In the genomic region with DNA sequence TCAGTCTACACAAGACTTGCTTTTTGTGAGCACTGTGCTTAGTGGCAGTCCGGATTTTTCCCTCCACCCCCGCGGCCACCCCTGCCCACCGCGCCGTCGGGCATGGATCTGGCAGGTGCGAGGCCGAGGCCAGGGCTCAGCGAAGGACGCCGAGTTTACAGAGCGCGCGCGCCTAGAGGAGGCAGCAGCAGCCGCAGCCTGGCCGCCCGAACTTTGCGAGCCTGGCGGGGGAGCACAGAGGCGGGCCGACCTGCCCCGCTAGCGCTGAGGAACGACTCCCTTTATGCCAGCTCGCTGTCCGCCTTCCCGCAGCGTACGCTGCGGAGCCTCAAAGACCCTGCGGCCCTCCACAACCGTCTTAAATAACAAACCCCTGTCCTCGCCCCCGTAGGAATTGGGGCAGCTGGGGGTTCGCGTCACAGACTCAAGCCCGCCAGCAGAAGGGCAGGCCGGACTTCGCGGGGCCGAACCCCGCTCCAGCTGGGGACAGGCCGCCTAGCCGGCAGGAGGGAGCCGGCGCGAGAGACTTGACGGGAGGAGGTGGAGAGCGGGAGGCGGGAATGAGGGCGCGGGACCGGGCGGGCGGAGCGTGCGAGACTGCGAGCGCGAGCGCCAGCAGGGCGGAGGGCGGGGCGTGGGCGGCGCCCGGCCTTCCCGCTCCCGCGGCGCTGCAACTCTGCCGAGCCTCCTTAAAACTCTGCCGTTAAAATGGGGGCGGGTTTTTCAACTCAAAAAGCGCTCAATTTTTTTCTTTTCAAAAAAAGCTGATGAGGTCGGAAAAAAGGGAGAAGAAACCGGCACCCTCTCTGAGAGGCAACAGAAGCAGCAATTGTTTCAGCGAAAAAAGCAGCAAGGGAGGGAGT, we compare ENCODE assay signal across 1 cellular context.
A peak's percentile ranks its signal among the peaks of the same experiment; 100 is the strongest.
TF ChIP-seq lines count a peak whose summit lies in the region.

No MANE protein-coding gene starts in this region.

TF ChIP-seq in HepG2, 621 proteins besides CTCF, POLR2A, EP300 and RAD21 (continued from another document and continues in another):
- peak; percentile 76 for TF ChIP-seq ZNF18 (CRISPR knock-in tag; IDR thresholded peaks at IDR 0.05; ENCODE audit: insufficient replicate concordance)
- no peak; the same call in 1 of the 2 replicates for TF ChIP-seq JDP2 (CRISPR knock-in tag; IDR thresholded peaks at IDR 0.05; ENCODE audit: borderline replicate concordance)
- peak; percentile 81 for TF ChIP-seq REPIN1 (CRISPR knock-in tag; IDR thresholded peaks at IDR 0.05; ENCODE audit: borderline replicate concordance, low read depth)
- TF ChIP-seq, protein P1, sequence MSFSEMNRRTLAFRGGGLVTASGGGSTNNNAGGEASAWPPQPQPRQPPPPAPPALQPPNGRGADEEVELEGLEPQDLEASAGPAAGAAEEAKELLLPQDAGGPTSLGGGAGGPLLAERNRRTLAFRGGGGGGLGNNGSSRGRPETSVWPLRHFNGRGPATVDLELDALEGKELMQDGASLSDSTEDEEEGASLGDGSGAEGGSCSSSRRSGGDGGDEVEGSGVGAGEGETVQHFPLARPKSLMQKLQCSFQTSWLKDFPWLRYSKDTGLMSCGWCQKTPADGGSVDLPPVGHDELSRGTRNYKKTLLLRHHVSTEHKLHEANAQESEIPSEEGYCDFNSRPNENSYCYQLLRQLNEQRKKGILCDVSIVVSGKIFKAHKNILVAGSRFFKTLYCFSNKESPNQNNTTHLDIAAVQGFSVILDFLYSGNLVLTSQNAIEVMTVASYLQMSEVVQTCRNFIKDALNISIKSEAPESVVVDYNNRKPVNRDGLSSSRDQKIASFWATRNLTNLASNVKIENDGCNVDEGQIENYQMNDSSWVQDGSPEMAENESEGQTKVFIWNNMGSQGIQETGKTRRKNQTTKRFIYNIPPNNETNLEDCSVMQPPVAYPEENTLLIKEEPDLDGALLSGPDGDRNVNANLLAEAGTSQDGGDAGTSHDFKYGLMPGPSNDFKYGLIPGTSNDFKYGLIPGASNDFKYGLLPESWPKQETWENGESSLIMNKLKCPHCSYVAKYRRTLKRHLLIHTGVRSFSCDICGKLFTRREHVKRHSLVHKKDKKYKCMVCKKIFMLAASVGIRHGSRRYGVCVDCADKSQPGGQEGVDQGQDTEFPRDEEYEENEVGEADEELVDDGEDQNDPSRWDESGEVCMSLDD (CRISPR knock-in tag; IDR thresholded peaks at IDR 0.05; ENCODE audit: borderline replicate concordance) = no peak
- TF ChIP-seq RXRB (CRISPR knock-in tag; IDR thresholded peaks at IDR 0.05; ENCODE audit: borderline replicate concordance) = no peak
- no peak for TF ChIP-seq SNAPC4 (CRISPR knock-in tag; IDR thresholded peaks at IDR 0.05)
- no peak for TF ChIP-seq NR2F1 (CRISPR knock-in tag; IDR thresholded peaks at IDR 0.05)
- no peak for TF ChIP-seq RFX3 (CRISPR knock-in tag; IDR thresholded peaks at IDR 0.05)
- no peak for TF ChIP-seq RORA (CRISPR knock-in tag; IDR thresholded peaks at IDR 0.05)
- TF ChIP-seq ZNF646 (CRISPR knock-in tag; IDR thresholded peaks at IDR 0.05) = no peak
- no peak for TF ChIP-seq ZNF264 (CRISPR knock-in tag; IDR thresholded peaks at IDR 0.05)
- TF ChIP-seq, protein P2, sequence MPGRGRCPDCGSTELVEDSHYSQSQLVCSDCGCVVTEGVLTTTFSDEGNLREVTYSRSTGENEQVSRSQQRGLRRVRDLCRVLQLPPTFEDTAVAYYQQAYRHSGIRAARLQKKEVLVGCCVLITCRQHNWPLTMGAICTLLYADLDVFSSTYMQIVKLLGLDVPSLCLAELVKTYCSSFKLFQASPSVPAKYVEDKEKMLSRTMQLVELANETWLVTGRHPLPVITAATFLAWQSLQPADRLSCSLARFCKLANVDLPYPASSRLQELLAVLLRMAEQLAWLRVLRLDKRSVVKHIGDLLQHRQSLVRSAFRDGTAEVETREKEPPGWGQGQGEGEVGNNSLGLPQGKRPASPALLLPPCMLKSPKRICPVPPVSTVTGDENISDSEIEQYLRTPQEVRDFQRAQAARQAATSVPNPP (CRISPR knock-in tag; IDR thresholded peaks at IDR 0.05) = peak; percentile 87; the same call in 1 of the 2 replicates
- TF ChIP-seq ZNF260 (CRISPR knock-in tag; IDR thresholded peaks at IDR 0.05; ENCODE audit: borderline replicate concordance, low read depth) = no peak
- 0 out of 2 replicates have a peak, but pooled peaks have one; percentile 51 for TF ChIP-seq ZNF33A (CRISPR knock-in tag; IDR thresholded peaks at IDR 0.05; ENCODE audit: borderline replicate concordance)
- TF ChIP-seq KLF15 (CRISPR knock-in tag; IDR thresholded peaks at IDR 0.05; ENCODE audit: borderline replicate concordance) = no peak
- no peak for TF ChIP-seq SIX1 (CRISPR knock-in tag; IDR thresholded peaks at IDR 0.05; ENCODE audit: borderline replicate concordance)
- TF ChIP-seq DBP (CRISPR knock-in tag; IDR thresholded peaks at IDR 0.05; ENCODE audit: not compliant biosample characterization) = no peak
- peak; percentile 85 for TF ChIP-seq PTBP1 (IDR thresholded peaks at IDR 0.05; ENCODE audit: low read depth, low read length, poor library complexity, severe bottlenecking)
- TF ChIP-seq MED13 (CRISPR knock-in tag; IDR thresholded peaks at IDR 0.05) = no peak; the same call in 1 of the 2 replicates
- no peak for TF ChIP-seq NCOR1 (IDR thresholded peaks at IDR 0.05; ENCODE audit: borderline replicate concordance, low read length)
- no peak for TF ChIP-seq JUND (CRISPR knock-in tag; IDR thresholded peaks at IDR 0.05)
- peak; percentile 74; the same call in 1 of the 2 replicates for TF ChIP-seq GFI1 (CRISPR knock-in tag; IDR thresholded peaks at IDR 0.05; ENCODE audit: borderline replicate concordance)
- no peak for TF ChIP-seq SNRNP70 (IDR thresholded peaks at IDR 0.05; ENCODE audit: low read depth, low read length)
- TF ChIP-seq MIXL1 (CRISPR knock-in tag; IDR thresholded peaks at IDR 0.05) = peak; percentile 29; the same call in 1 of the 2 replicates
- no peak for TF ChIP-seq SUZ12 (IDR thresholded peaks at IDR 0.05; ENCODE audit: low read depth, low read length)
- TF ChIP-seq ZNF569 (CRISPR knock-in tag; IDR thresholded peaks at IDR 0.05; ENCODE audit: borderline replicate concordance) = no peak
- peak; percentile 84 for TF ChIP-seq RBFOX2 (IDR thresholded peaks at IDR 0.05; ENCODE audit: low read depth, low read length)
- no peak for TF ChIP-seq ZNF776 (CRISPR knock-in tag; IDR thresholded peaks at IDR 0.05)
- peak; percentile 23; the same call in 1 of the 2 replicates for TF ChIP-seq TOPORS (CRISPR knock-in tag; IDR thresholded peaks at IDR 0.05)
- no peak for TF ChIP-seq TP53 (CRISPR knock-in tag; conservative IDR thresholded peaks at IDR 0.05)
- TF ChIP-seq ZNF775 (CRISPR knock-in tag; IDR thresholded peaks at IDR 0.05; ENCODE audit: borderline replicate concordance) = peak; percentile 49; the same call in 1 of the 2 replicates
- no peak for TF ChIP-seq ZNF44 (CRISPR knock-in tag; IDR thresholded peaks at IDR 0.05)
- no peak for TF ChIP-seq ZNF564 (CRISPR knock-in tag; IDR thresholded peaks at IDR 0.05)
- TF ChIP-seq CHCHD3 (CRISPR knock-in tag; IDR thresholded peaks at IDR 0.05) = no peak
- TF ChIP-seq GATAD2A (CRISPR knock-in tag; IDR thresholded peaks at IDR 0.05) = no peak
- no peak for TF ChIP-seq NR2F6 (IDR thresholded peaks at IDR 0.05)
- no peak for TF ChIP-seq NR2F6 (CRISPR knock-in tag; IDR thresholded peaks at IDR 0.05)
- TF ChIP-seq ZMAT3 (CRISPR knock-in tag; conservative IDR thresholded peaks at IDR 0.05) = peak; percentile 46; the same call in 1 of the 2 replicates
- TF ChIP-seq TCF7L2 (IDR thresholded peaks at IDR 0.05; ENCODE audit: low read depth, low read length) = no peak
- no peak for TF ChIP-seq ZNF136 (CRISPR knock-in tag; IDR thresholded peaks at IDR 0.05; ENCODE audit: low read depth)
